Comparison of ENCODE assay signal across 11 cellular contexts in genomic region chr15:60407406-60407805, GRCh38. TPM values are rescaled to one million over a fixed set of nuclear protein-coding genes. Genes with fewer than 3 reads are reported as not detected.
A peak's percentile ranks its signal among the peaks of the same experiment; 100 is the strongest.
DNase-seq lines count a peak whose midpoint lies in the region; ATAC-seq and TF ChIP-seq lines count a peak whose summit lies in the region.
"Had no signal": no experiment of that assay in that cellular context is flagged by ENCODE, and none has a peak within 500 bp of the region (broad histone marks: within the 10 kb centered on the region; RNA-seq: fewer than 3 reads in every experiment).

No MANE protein-coding gene starts in this region.

- peaks cover 41% of the 10 kb centered on the region for H3K4me1 ChIP-seq in adipocyte (ENCODE audit: control insufficient read depth, insufficient read depth, low read length)
- H3K4me1 ChIP-seq in right cardiac atrium (ENCODE audit: control insufficient read depth, insufficient read depth, low read length): no peaks in the 10 kb centered on the region
- peaks cover 20% of the 10 kb centered on the region for H3K4me1 ChIP-seq in upper lobe of right lung

- DNase-seq in DMS53 (lab: John Stamatoyannopoulos, UW) (peak; percentile 6), DMS53 treated with DMSO at 0.1 percent for 48 hours (lab: John Stamatoyannopoulos, UW; ENCODE audit: unreplicated experiment) (no peak), adipocyte (ENCODE audit: low read depth) (peak; percentile 92), right cardiac atrium (no peak), upper lobe of right lung (no peak), NCI-H146 (lab: John Stamatoyannopoulos, UW) (no peak)
- DNase-seq: effector memory CD8-positive, alpha-beta T cell; left colon; NCI-H187 had no signal

- no peaks in the 10 kb centered on the region for H3K27me3 ChIP-seq in adipocyte (replicated peaks; ENCODE audit: control insufficient read depth, insufficient read depth, low read length)
- H3K27me3 ChIP-seq in right cardiac atrium (ENCODE audit: control insufficient read depth, insufficient read depth): no peaks in the 10 kb centered on the region
- no peaks in the 10 kb centered on the region for H3K27me3 ChIP-seq in upper lobe of right lung

- H3K9ac ChIP-seq in adipocyte (ENCODE audit: low read length): no peak overlapping the region

- no peak overlapping the region for H3K27ac ChIP-seq in right cardiac atrium (ENCODE audit: low read length)
- no peak overlapping the region for H3K27ac ChIP-seq in upper lobe of right lung

- H3K36me3 ChIP-seq in adipocyte (ENCODE audit: control insufficient read depth, insufficient read depth, low read length, severe bottlenecking): no peaks in the 10 kb centered on the region
- H3K36me3 ChIP-seq in upper lobe of right lung: no peaks in the 10 kb centered on the region

- TF ChIP-seq CTCF in upper lobe of right lung (IDR thresholded peaks at IDR 0.05): no peak

- H3K9me3 ChIP-seq in adipocyte (ENCODE audit: control insufficient read depth, low read length) (no peaks in the 10 kb centered on the region), right cardiac atrium (ENCODE audit: control insufficient read depth, low read length) (no peaks in the 10 kb centered on the region), upper lobe of right lung (no peaks in the 10 kb centered on the region)

- intact Hi-C loops in right cardiac atrium (cut with DNase I) (no loop called here), upper lobe of right lung (cut with DNase I) (no loop called here)

- H3K4me3 ChIP-seq in adipocyte (ENCODE audit: low read length): peak overlapping the region; percentile 12
- H3K4me3 ChIP-seq in right cardiac atrium (ENCODE audit: low read length): no peak overlapping the region
- H3K4me3 ChIP-seq in upper lobe of right lung: no peak overlapping the region

- ATAC-seq in right cardiac atrium: peak; percentile 67 to 69
- ATAC-seq in upper lobe of right lung: peak; percentile 53
- ATAC-seq in HG03520 (IDR thresholded peaks at IDR 0.05; ENCODE audit: unreplicated experiment): no peak
- ATAC-seq in GM21526 (IDR thresholded peaks at IDR 0.05; ENCODE audit: low FRiP score, unreplicated experiment): no peak
- ATAC-seq: effector memory CD8-positive, alpha-beta T cell; left colon had no signal

RNA-seq across cellular contexts. Expression of gene ANXA2, which starts 9.6 kb away (rescaled TPM):
- 100 to 1,000 TPM; 126 to 293 (median 224) TPM for total RNA-seq in right cardiac atrium
- polyA plus RNA-seq in right cardiac atrium: 240 TPM
- 818 TPM for total RNA-seq in upper lobe of right lung

Comparison
In these comparisons a context has a peak if more than half of its experiments do, and no peak if none do; other contexts are left out.
1. DNase-seq: peak in DMS53 (single experiment) and adipocyte (single experiment); none in DMS53 treated with DMSO at 0.1 percent for 48 hours (single experiment), right cardiac atrium (0 of 3), upper lobe of right lung (single experiment) and NCI-H146 (single experiment).
2. ATAC-seq: peak in right cardiac atrium (2 of 2) and upper lobe of right lung (single experiment); none in HG03520 (single experiment) and GM21526 (single experiment).